ENCODE assay signal across 21 cellular contexts in the genomic region with DNA sequence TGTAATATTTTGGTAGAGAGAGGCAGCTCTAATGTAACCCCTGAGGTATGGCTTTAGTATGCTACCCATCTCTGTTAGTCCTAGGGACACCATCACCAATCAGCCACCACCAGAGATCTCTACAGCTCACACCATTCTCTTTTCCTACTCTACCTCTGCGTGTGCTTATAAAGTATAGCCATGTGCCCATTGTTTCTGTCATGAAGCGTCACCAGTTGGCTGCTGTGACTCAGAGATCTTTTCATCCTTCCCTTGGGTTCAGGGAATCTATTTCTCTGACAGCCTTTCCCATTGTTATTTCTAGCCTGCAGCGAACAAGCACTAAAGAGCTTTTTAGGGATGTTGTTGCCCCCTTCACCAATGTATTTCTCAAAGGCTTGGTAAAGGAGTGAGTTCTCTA.
DNase-seq lines count a peak whose midpoint lies in the region; ATAC-seq, FAIRE-seq and TF ChIP-seq lines count a peak whose summit lies in the region.
"Had no signal": no experiment of that assay in that cellular context is flagged by ENCODE, and none has a peak within 500 bp of the region (broad histone marks: within the 10 kb centered on the region; RNA-seq: fewer than 3 reads in every experiment).

No MANE protein-coding gene starts in this region.

- no peaks in the 10 kb centered on the region for H3K9me3 Mint-ChIP-seq in activated CD4-positive, alpha-beta T cell treated with anti-CD3 and anti-CD28 coated beads, Interleukin-2, amount 10 ng/mL, durations not matched to agents 24 days and 14 days
- H3K9me3 Mint-ChIP-seq in activated CD4-positive, alpha-beta T cell treated with anti-CD3 and anti-CD28 coated beads for 36 hours (ENCODE audit: low read depth): no peaks in the 10 kb centered on the region
- H3K9me3 Mint-ChIP-seq in CD4-positive, alpha-beta memory T cell: no peaks in the 10 kb centered on the region

- H3K36me3 Mint-ChIP-seq in activated CD4-positive, alpha-beta T cell treated with anti-CD3 and anti-CD28 coated beads, Interleukin-2, amount 10 ng/mL, durations not matched to agents 24 days and 14 days (ENCODE audit: low read depth): no peaks in the 10 kb centered on the region
- H3K36me3 Mint-ChIP-seq in activated CD4-positive, alpha-beta T cell treated with anti-CD3 and anti-CD28 coated beads for 36 hours (ENCODE audit: low read depth): no peaks in the 10 kb centered on the region
- H3K36me3 Mint-ChIP-seq in CD4-positive, alpha-beta memory T cell: no peaks in the 10 kb centered on the region

- H3K9me3 ChIP-seq in endothelial cell of umbilical vein (replicated peaks; ENCODE audit: control insufficient read depth, insufficient read depth, low read length) (no peaks in the 10 kb centered on the region), right lobe of liver (no peaks in the 10 kb centered on the region)
- H3K9me3 ChIP-seq in CD4-positive, alpha-beta memory T cell (ENCODE audit: control insufficient read depth in 1 of 2, low read length in 2 of 2): no peaks in the 10 kb centered on the region
- H3K9me3 ChIP-seq: BLaER1, MG63 had no signal

- H3K27ac ChIP-seq in endothelial cell of umbilical vein (ENCODE audit: insufficient read depth, low read depth, low read length): peak overlapping the region; percentile 86
- H3K27ac ChIP-seq in right lobe of liver: peak overlapping the region; percentile 59 to 83 (median 81)
- H3K27ac ChIP-seq in CD4-positive, alpha-beta memory T cell (ENCODE audit: low read depth, low read length): no peak overlapping the region
- H3K27ac ChIP-seq: 22Rv1, BLaER1 had no signal

- no peaks in the 10 kb centered on the region for H4K20me1 ChIP-seq in endothelial cell of umbilical vein (replicated peaks; ENCODE audit: control insufficient read depth, extremely low read depth, insufficient read depth, low read length)
- H4K20me1 ChIP-seq: BLaER1 had no signal

- dilution Hi-C loops in endothelial cell of umbilical vein (cut with MboI; ENCODE audit: extremely low pct_ligation_motif_present, low sequenced_read_pairs): no loop called here

- 96% methylated on average over 3 of the region's 3 CpGs for WGBS in right lobe of liver (ENCODE audit: insufficient coverage, low coverage, low lambda C conversion rate, missing lambda C conversion rate)

- H3K4me3 ChIP-seq in endothelial cell of umbilical vein (replicated peaks in 1 of 3; ENCODE audit: insufficient read depth in 1 of 3, low read depth in 1 of 3, low read length in 3 of 3): no peak overlapping the region
- H3K4me3 ChIP-seq in right lobe of liver: no peak overlapping the region
- no peak overlapping the region for H3K4me3 ChIP-seq in CD4-positive, alpha-beta memory T cell (ENCODE audit: low read length in 2 of 2)
- H3K4me3 ChIP-seq: BLaER1, MG63 had no signal

- no peaks in the 10 kb centered on the region for H3K79me2 ChIP-seq in endothelial cell of umbilical vein (ENCODE audit: control insufficient read depth, insufficient read depth, low read length)

- intact Hi-C loops in activated CD4-positive, alpha-beta T cell treated with anti-CD3 and anti-CD28 coated beads, Interleukin-2, amount 10 ng/mL, durations not matched to agents 24 days and 14 days (cut with micrococcal nuclease): no loop called here
- intact Hi-C loops in activated CD4-positive, alpha-beta T cell treated with anti-CD3 and anti-CD28 coated beads for 36 hours (cut with DNase I, micrococcal nuclease): no loop called here
- intact Hi-C loops in endothelial cell of umbilical vein (cut with micrococcal nuclease) (no loop called here), right lobe of liver (cut with DNase I) (no loop called here)
- intact Hi-C loops in CD4-positive, alpha-beta memory T cell (cut with micrococcal nuclease): no loop called here

- H3K4me1 ChIP-seq in endothelial cell of umbilical vein (ENCODE audit: control insufficient read depth, extremely low read depth, insufficient read depth, low read length) (peaks cover 49% of the 10 kb centered on the region), right lobe of liver (peaks cover 0 to 40% (median 19%) of the 10 kb centered on the region in 4 donors)
- H3K4me1 ChIP-seq in CD4-positive, alpha-beta memory T cell (ENCODE audit: insufficient read depth, low read length): no peaks in the 10 kb centered on the region
- H3K4me1 ChIP-seq: BLaER1 had no signal

- TF ChIP-seq POLR2A in endothelial cell of umbilical vein (IDR thresholded peaks at IDR 0.05; ENCODE audit: low read depth, low read length): no peak
- no peak for TF ChIP-seq POLR2A in right lobe of liver (IDR thresholded peaks at IDR 0.05)
- TF ChIP-seq POLR2A in erythroblast (IDR thresholded peaks at IDR 0.05; ENCODE audit: low read length): no peak

- no peaks in the 10 kb centered on the region for H3K9me1 ChIP-seq in endothelial cell of umbilical vein (replicated peaks; ENCODE audit: control insufficient read depth, extremely low read depth, insufficient read depth, low read length)

- H3K36me3 ChIP-seq in endothelial cell of umbilical vein (ENCODE audit: control insufficient read depth in 2 of 2, extremely low read depth in 1 of 2, insufficient read depth in 2 of 2, low read length in 2 of 2) (no peaks in the 10 kb centered on the region), right lobe of liver (no peaks in the 10 kb centered on the region)
- H3K36me3 ChIP-seq in CD4-positive, alpha-beta memory T cell (ENCODE audit: insufficient read depth, low read length): no peaks in the 10 kb centered on the region
- H3K36me3 ChIP-seq: BLaER1, MG63 had no signal

- no peaks in the 10 kb centered on the region for H3K27me3 ChIP-seq in endothelial cell of umbilical vein (ENCODE audit: control insufficient read depth in 2 of 2, insufficient read depth in 2 of 2, low read length in 2 of 2)
- no peaks in the 10 kb centered on the region for H3K27me3 ChIP-seq in right lobe of liver
- peaks cover 4% of the 10 kb centered on the region for H3K27me3 ChIP-seq in CD4-positive, alpha-beta memory T cell (ENCODE audit: insufficient read depth, low read length)
- H3K27me3 ChIP-seq: BLaER1, MG63 had no signal

- BruUV-seq in endothelial cell of umbilical vein (replicated peaks; lab: Mats Ljungman, UMichigan): no TSS peak

- ATAC-seq in activated CD4-positive, alpha-beta T cell treated with anti-CD3 and anti-CD28 coated beads for 36 hours: no peak
- ATAC-seq in right lobe of liver: no peak
- ATAC-seq in HG03108 (IDR thresholded peaks at IDR 0.05; ENCODE audit: unreplicated experiment): no peak
- ATAC-seq: Panc1, SK-N-SH treated with all-trans-retinoic acid at 6 μM for 48 hours had no signal

- CTCF ChIA-PET in activated CD4-positive, alpha-beta T cell treated with anti-CD3 and anti-CD28 coated beads for 36 hours (lab: Charles Lee): interaction anchor here (0.9 kb wide), 2 partner anchors 12 to 71 kb away, joined by 3 read pairs; no protein-coding TSS in a partner anchor
- CTCF ChIA-PET in endothelial cell of umbilical vein (lab: Charles Lee): interaction anchor here (0.7 to 2.0 kb wide), 4 partner anchors 42 to 105 kb away, joined by 3 to 4 read pairs (median 4); a partner anchor contains a TSS
- CTCF ChIA-PET in CD4-positive, alpha-beta memory T cell (lab: Charles Lee; ENCODE audit: partially characterized antibody): no interaction called here

- TF ChIP-seq CTCF in endothelial cell of umbilical vein (IDR thresholded peaks at IDR 0.05; ENCODE audit: extremely low read depth in 1 of 2, insufficient read depth in 1 of 2, low read depth in 1 of 2, low read length in 2 of 2): no peak
- TF ChIP-seq CTCF in right lobe of liver (IDR thresholded peaks at IDR 0.05): no peak

- DNase-seq in activated CD4-positive, alpha-beta T cell treated with anti-CD3 and anti-CD28 coated beads, Interleukin-2, amount 10 ng/mL, durations not matched to agents 24 days and 14 days: peak; percentile 33
- DNase-seq in activated CD4-positive, alpha-beta T cell treated with anti-CD3 and anti-CD28 coated beads for 36 hours: no peak
- peak; percentile 64 for DNase-seq in endothelial cell of umbilical vein (ENCODE audit: low read depth, low spot score)
- DNase-seq in right lobe of liver: no peak
- DNase-seq in NCI-H1436 (lab: John Stamatoyannopoulos, UW): no peak
- DNase-seq in erythroblast (lab: John Stamatoyannopoulos, UW): no peak
- DNase-seq in CD4-positive, alpha-beta memory T cell: no peak
- DNase-seq: GF-D8, Karpas-422, MG63, NCI-H1092 treated with DMSO at 0.1 percent for 48 hours, NCI-H1694, NCI-H2227 treated with DMSO at 0.1 percent for 48 hours, NCI-H524, SHP77 had no signal

- no peak overlapping the region for H2AFZ ChIP-seq in endothelial cell of umbilical vein (ENCODE audit: low read depth, low read length)

- peak; percentile 68 for FAIRE-seq in endothelial cell of umbilical vein (lab: Jason Lieb, UNC)
- FAIRE-seq: GM12891 had no signal

- POLR2A ChIA-PET in activated CD4-positive, alpha-beta T cell treated with anti-CD3 and anti-CD28 coated beads for 36 hours (lab: Charles Lee): no interaction called here
- POLR2A ChIA-PET in endothelial cell of umbilical vein (lab: Charles Lee): no interaction called here
- POLR2A ChIA-PET in CD4-positive, alpha-beta memory T cell (lab: Charles Lee; ENCODE audit: partially characterized antibody): no interaction called here

- no peaks in the 10 kb centered on the region for H3K4me1 Mint-ChIP-seq in activated CD4-positive, alpha-beta T cell treated with anti-CD3 and anti-CD28 coated beads, Interleukin-2, amount 10 ng/mL, durations not matched to agents 24 days and 14 days
- no peaks in the 10 kb centered on the region for H3K4me1 Mint-ChIP-seq in activated CD4-positive, alpha-beta T cell treated with anti-CD3 and anti-CD28 coated beads for 36 hours
- H3K4me1 Mint-ChIP-seq in CD4-positive, alpha-beta memory T cell: no peaks in the 10 kb centered on the region

- no peak overlapping the region for H3K4me3 Mint-ChIP-seq in activated CD4-positive, alpha-beta T cell treated with anti-CD3 and anti-CD28 coated beads, Interleukin-2, amount 10 ng/mL, durations not matched to agents 24 days and 14 days
- no peak overlapping the region for H3K4me3 Mint-ChIP-seq in activated CD4-positive, alpha-beta T cell treated with anti-CD3 and anti-CD28 coated beads for 36 hours
- no peak overlapping the region for H3K4me3 Mint-ChIP-seq in CD4-positive, alpha-beta memory T cell

- H3K4me2 ChIP-seq in endothelial cell of umbilical vein (ENCODE audit: insufficient read depth, low read length): peak overlapping the region; percentile 33
- H3K4me2 ChIP-seq: BLaER1 had no signal

- H3K9ac ChIP-seq in endothelial cell of umbilical vein (replicated peaks; ENCODE audit: extremely low read depth, insufficient read depth, low read length): peak overlapping the region; percentile 27
- H3K9ac ChIP-seq: BLaER1 had no signal

- H3K27me3 Mint-ChIP-seq in activated CD4-positive, alpha-beta T cell treated with anti-CD3 and anti-CD28 coated beads, Interleukin-2, amount 10 ng/mL, durations not matched to agents 24 days and 14 days: peaks cover 3% of the 10 kb centered on the region
- peaks cover 3% of the 10 kb centered on the region for H3K27me3 Mint-ChIP-seq in activated CD4-positive, alpha-beta T cell treated with anti-CD3 and anti-CD28 coated beads for 36 hours
- peaks cover 4 to 11% of the 10 kb centered on the region in 2 donors for H3K27me3 Mint-ChIP-seq in CD4-positive, alpha-beta memory T cell

- no peak overlapping the region for H3K27ac Mint-ChIP-seq in activated CD4-positive, alpha-beta T cell treated with anti-CD3 and anti-CD28 coated beads, Interleukin-2, amount 10 ng/mL, durations not matched to agents 24 days and 14 days
- H3K27ac Mint-ChIP-seq in activated CD4-positive, alpha-beta T cell treated with anti-CD3 and anti-CD28 coated beads for 36 hours: no peak overlapping the region
- no peak overlapping the region for H3K27ac Mint-ChIP-seq in CD4-positive, alpha-beta memory T cell

Comparison
In these comparisons a context has a peak if more than half of its experiments do, and no peak if none do; other contexts are left out.
1. DNase-seq: peak in activated CD4-positive, alpha-beta T cell treated with anti-CD3 and anti-CD28 coated beads, Interleukin-2, amount 10 ng/mL, durations not matched to agents 24 days and 14 days (single experiment) and endothelial cell of umbilical vein (single experiment); none in activated CD4-positive, alpha-beta T cell treated with anti-CD3 and anti-CD28 coated beads for 36 hours (single experiment), right lobe of liver (0 of 3), NCI-H1436 (single experiment), erythroblast (0 of 2) and CD4-positive, alpha-beta memory T cell (0 of 5).